In the genomic region with DNA sequence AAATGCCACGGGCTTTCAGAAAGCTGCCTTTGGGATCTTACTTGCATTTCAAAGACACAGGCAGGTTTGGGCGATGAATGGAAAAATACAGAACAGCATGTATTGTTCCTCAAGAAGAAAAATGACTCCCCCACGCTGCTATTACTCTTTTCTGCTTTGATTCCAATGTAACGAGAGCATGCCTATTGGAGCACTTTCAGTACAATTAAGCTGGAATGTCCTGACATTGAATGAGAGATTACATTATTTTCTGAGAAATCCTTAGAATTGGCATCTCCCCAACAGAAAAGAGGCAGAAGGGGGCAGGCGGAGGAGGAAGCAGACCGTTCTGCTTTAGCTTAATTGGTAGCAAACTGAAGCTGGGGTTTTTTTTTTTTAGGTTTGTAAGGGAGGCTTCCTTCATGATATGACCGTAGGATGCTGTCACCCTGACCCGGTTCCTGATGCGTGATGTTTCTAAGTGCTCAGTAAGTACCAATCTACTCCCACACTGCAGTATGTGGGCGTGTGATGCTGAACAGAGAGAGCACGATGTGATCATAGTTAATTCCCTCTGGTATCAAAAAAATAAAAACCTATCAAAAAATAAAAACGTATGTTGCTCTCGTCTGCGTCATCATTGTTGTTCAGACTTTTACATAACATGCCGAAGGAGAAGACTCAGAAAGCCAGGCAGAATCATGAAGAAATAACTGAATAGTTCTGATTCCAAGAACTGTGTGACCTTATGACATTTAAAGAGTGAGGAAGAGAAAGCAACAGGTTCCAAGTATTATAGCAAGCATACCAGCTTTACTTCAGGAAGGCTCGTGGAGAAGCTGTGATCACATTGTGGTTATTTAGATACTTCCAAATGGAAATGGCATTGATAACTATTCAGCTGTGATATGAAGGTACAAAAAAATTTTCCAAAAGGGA, we compare ENCODE assay signal across 10 cellular contexts. TPM values are rescaled to one million over a fixed set of nuclear protein-coding genes. Genes with fewer than 3 reads are reported as not detected.
DNase-seq lines count a peak whose midpoint lies in the region; TF ChIP-seq lines count a peak whose summit lies in the region.
"Had no signal": no experiment of that assay in that cellular context is flagged by ENCODE, and none has a peak within 500 bp of the region (broad histone marks: within the 10 kb centered on the region; RNA-seq: fewer than 3 reads in every experiment).

No MANE protein-coding gene starts in this region.

- H3K27me3 Mint-ChIP-seq in T-helper 1 cell treated with Interleukin-12 subunit alpha and Interleukin-12 subunit beta and Interleukin-4 antibody, amounts not matched to agents 30 μg/mL and 1 μg/mL, for 36 hours (ENCODE audit: low read depth): peaks cover 20% of the 10 kb centered on the region

- H3K27me3 ChIP-seq in right atrium auricular region: no peaks in the 10 kb centered on the region
- H3K27me3 ChIP-seq in tibial nerve: no peaks in the 10 kb centered on the region

- H3K4me1 ChIP-seq in right atrium auricular region (no peaks in the 10 kb centered on the region), tibial nerve (peaks cover 0 to 12% (median 3%) of the 10 kb centered on the region in 4 donors)

- peaks cover 24% of the 10 kb centered on the region for H3K4me1 Mint-ChIP-seq in T-helper 1 cell treated with Interleukin-12 subunit alpha and Interleukin-12 subunit beta and Interleukin-4 antibody, amounts not matched to agents 30 μg/mL and 1 μg/mL, for 36 hours (ENCODE audit: low read depth)

- TF ChIP-seq CTCF in astrocyte of the spinal cord (IDR thresholded peaks at IDR 0.05; ENCODE audit: low read depth, low read length): no peak
- TF ChIP-seq CTCF in right atrium auricular region (IDR thresholded peaks at IDR 0.05): no peak
- no peak for TF ChIP-seq CTCF in tibial nerve (IDR thresholded peaks at IDR 0.05)

- peak overlapping the region; percentile 30 for H3K4me3 Mint-ChIP-seq in T-helper 1 cell treated with Interleukin-12 subunit alpha and Interleukin-12 subunit beta and Interleukin-4 antibody, amounts not matched to agents 30 μg/mL and 1 μg/mL, for 36 hours
- H3K4me3 Mint-ChIP-seq: effector memory CD8-positive, alpha-beta T cell had no signal

- H3K9me3 Mint-ChIP-seq in T-helper 1 cell treated with Interleukin-12 subunit alpha and Interleukin-12 subunit beta and Interleukin-4 antibody, amounts not matched to agents 30 μg/mL and 1 μg/mL, for 36 hours: no peaks in the 10 kb centered on the region
- H3K9me3 Mint-ChIP-seq: effector memory CD8-positive, alpha-beta T cell had no signal

- TF ChIP-seq POLR2A in tibial nerve (IDR thresholded peaks at IDR 0.05): no peak

- H3K36me3 ChIP-seq in right atrium auricular region (peaks cover 20% of the 10 kb centered on the region), tibial nerve (peaks cover 0 to 8% (median 0%) of the 10 kb centered on the region in 3 donors)

- peak overlapping the region; percentile 32 for H3K27ac Mint-ChIP-seq in T-helper 1 cell treated with Interleukin-12 subunit alpha and Interleukin-12 subunit beta and Interleukin-4 antibody, amounts not matched to agents 30 μg/mL and 1 μg/mL, for 36 hours
- H3K27ac Mint-ChIP-seq: effector memory CD8-positive, alpha-beta T cell had no signal

- H3K9me3 ChIP-seq in right atrium auricular region: no peaks in the 10 kb centered on the region
- no peaks in the 10 kb centered on the region for H3K9me3 ChIP-seq in tibial nerve

- peak in 1 of 2 donors; percentile 25 for TF ChIP-seq EP300 in tibial nerve (IDR thresholded peaks at IDR 0.05)

- H3K36me3 Mint-ChIP-seq in T-helper 1 cell treated with Interleukin-12 subunit alpha and Interleukin-12 subunit beta and Interleukin-4 antibody, amounts not matched to agents 30 μg/mL and 1 μg/mL, for 36 hours (ENCODE audit: low read depth): no peaks in the 10 kb centered on the region

- WGBS in tibial nerve, 2 donors: 31 to 32% methylated on average over 16 of the region's 16 CpGs

- H3K4me3 ChIP-seq in astrocyte of the spinal cord (ENCODE audit: low read depth, low read length): no peak overlapping the region
- H3K4me3 ChIP-seq in right atrium auricular region: peak overlapping the region in 1 of 2 donors; percentile 1
- H3K4me3 ChIP-seq in tibial nerve: peak overlapping the region in 1 of 4 donors; percentile 10

- H3K27ac ChIP-seq in right atrium auricular region: peak overlapping the region in 1 of 2 donors; percentile 50
- H3K27ac ChIP-seq in tibial nerve: peak overlapping the region in 3 of 4 donors; percentile 19 to 69 (median 24)

- DNase-seq in T-helper 1 cell: no peak
- DNase-seq in astrocyte of the spinal cord (ENCODE audit: low read depth, low spot score): peak; percentile 41
- DNase-seq in right atrium auricular region (ENCODE audit: low spot score): peak; percentile 71
- no peak for DNase-seq in tibial nerve (ENCODE audit: low spot score in 2 of 2)
- DNase-seq in retina: no peak
- DNase-seq in midbrain (lab: John Stamatoyannopoulos, UW): no peak
- no peak for DNase-seq in HCEC 1CT
- DNase-seq: effector memory CD8-positive, alpha-beta T cell; NCI-H1092 had no signal

- in situ Hi-C loops in astrocyte of the spinal cord (cut with HindIII; ENCODE audit: low sequenced_read_pairs): no loop called here

RNA-seq across cellular contexts. Expression of a gene that starts 40.5 kb away (rescaled TPM):
- total RNA-seq in right atrium auricular region (10 to 100 TPM; 11.3 to 18.9 TPM), tibial nerve (10 to 100 TPM; 10.5 to 13.1 (median 12.1) TPM)

Comparison
In these comparisons a context has a peak if more than half of its experiments do, and no peak if none do; other contexts are left out.
1. DNase-seq: peak in astrocyte of the spinal cord (single experiment) and right atrium auricular region (single experiment); none in T-helper 1 cell (0 of 5), tibial nerve (0 of 2), retina (single experiment), midbrain (single experiment) and HCEC 1CT (single experiment).